ENCODE assay signal across 3 cellular contexts in the genomic region with DNA sequence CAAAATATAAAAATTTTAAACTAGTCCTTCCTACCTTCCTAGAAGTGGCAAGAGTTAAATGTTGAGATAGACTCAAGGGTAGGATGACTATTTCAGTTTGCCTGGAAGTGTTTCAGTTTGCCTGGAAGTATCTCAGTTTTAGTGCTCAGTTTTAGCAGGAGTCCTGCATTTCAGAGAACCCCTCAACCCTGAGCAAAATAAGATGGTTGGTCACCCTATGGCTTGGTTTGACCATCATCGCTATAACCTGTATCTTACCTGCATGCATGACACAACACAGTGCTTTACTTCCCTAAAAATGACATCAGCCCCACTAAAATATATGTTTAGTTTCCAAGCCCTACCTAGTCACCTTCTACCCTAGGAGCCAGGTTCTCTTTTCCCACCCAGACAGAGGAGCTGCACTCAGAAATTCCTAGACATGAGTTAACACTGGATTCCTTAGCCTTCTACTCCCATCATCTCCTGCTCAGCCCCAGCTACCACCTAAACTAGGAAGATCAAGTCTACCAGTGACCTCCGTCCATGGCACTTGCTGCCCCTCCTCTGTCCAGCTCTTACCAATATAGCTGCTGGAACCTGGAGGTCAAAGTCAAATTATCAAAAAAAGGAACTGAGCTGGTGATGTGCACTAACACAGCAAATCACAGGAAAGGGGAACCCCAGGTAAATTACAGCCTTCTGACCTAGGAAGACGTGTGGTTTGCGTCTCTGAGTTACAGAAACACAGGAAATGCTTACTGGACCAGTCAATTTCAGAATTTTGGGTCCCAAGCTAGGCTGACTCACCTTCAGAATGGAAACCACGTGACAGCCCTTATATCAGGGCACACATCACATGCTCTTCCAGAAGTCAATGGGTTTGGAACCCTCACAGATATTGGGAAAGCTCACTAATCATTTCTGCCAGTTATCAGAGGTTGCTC.
TF ChIP-seq lines count a peak whose summit lies in the region.

No MANE protein-coding gene starts in this region.

TF ChIP-seq in Ishikawa, 13 proteins besides CTCF, POLR2A, EP300 and RAD21:
- TF ChIP-seq, protein P1, sequence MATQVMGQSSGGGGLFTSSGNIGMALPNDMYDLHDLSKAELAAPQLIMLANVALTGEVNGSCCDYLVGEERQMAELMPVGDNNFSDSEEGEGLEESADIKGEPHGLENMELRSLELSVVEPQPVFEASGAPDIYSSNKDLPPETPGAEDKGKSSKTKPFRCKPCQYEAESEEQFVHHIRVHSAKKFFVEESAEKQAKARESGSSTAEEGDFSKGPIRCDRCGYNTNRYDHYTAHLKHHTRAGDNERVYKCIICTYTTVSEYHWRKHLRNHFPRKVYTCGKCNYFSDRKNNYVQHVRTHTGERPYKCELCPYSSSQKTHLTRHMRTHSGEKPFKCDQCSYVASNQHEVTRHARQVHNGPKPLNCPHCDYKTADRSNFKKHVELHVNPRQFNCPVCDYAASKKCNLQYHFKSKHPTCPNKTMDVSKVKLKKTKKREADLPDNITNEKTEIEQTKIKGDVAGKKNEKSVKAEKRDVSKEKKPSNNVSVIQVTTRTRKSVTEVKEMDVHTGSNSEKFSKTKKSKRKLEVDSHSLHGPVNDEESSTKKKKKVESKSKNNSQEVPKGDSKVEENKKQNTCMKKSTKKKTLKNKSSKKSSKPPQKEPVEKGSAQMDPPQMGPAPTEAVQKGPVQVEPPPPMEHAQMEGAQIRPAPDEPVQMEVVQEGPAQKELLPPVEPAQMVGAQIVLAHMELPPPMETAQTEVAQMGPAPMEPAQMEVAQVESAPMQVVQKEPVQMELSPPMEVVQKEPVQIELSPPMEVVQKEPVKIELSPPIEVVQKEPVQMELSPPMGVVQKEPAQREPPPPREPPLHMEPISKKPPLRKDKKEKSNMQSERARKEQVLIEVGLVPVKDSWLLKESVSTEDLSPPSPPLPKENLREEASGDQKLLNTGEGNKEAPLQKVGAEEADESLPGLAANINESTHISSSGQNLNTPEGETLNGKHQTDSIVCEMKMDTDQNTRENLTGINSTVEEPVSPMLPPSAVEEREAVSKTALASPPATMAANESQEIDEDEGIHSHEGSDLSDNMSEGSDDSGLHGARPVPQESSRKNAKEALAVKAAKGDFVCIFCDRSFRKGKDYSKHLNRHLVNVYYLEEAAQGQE (IDR thresholded peaks at IDR 0.05; ENCODE audit: low read depth), result no peak
- TF ChIP-seq, protein P2, sequence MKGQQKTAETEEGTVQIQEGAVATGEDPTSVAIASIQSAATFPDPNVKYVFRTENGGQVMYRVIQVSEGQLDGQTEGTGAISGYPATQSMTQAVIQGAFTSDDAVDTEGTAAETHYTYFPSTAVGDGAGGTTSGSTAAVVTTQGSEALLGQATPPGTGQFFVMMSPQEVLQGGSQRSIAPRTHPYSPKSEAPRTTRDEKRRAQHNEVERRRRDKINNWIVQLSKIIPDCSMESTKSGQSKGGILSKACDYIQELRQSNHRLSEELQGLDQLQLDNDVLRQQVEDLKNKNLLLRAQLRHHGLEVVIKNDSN (IDR thresholded peaks at IDR 0.05), result peak; percentile 43
TF ChIP-seq in Ishikawa: peak in this region for 1.

TF ChIP-seq in H1, 55 proteins besides CTCF, POLR2A, EP300 and RAD21:
- TF ChIP-seq, protein P3, sequence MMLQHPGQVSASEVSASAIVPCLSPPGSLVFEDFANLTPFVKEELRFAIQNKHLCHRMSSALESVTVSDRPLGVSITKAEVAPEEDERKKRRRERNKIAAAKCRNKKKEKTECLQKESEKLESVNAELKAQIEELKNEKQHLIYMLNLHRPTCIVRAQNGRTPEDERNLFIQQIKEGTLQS (IDR thresholded peaks at IDR 0.05; ENCODE audit: insufficient read depth, low read depth, low read length), result no peak
- TF ChIP-seq HDAC2 (IDR thresholded peaks at IDR 0.05; ENCODE audit: borderline replicate concordance in 1 of 2, low read depth in 2 of 2, low read length in 2 of 2) (no peak), SUZ12 (IDR thresholded peaks at IDR 0.05; ENCODE audit: low read length) (no peak), SAP30 (IDR thresholded peaks at IDR 0.05; ENCODE audit: insufficient read depth, insufficient replicate concordance, low read length) (no peak), GABPA (IDR thresholded peaks at IDR 0.05; ENCODE audit: borderline replicate concordance, insufficient read depth, low read length) (no peak)

TF ChIP-seq in WTC11, 78 proteins besides CTCF, POLR2A, EP300 and RAD21:
- TF ChIP-seq ZNF416 (CRISPR knock-in tag; IDR thresholded peaks at IDR 0.05) (no peak), NR1H2 (CRISPR knock-in tag; IDR thresholded peaks at IDR 0.05) (no peak), GABPB1 (CRISPR knock-in tag; IDR thresholded peaks at IDR 0.05) (no peak), NR2C2 (CRISPR knock-in tag; IDR thresholded peaks at IDR 0.05) (no peak), ZNF121 (CRISPR knock-in tag; IDR thresholded peaks at IDR 0.05) (no peak), ZNF232 (CRISPR knock-in tag; IDR thresholded peaks at IDR 0.05) (no peak), ATF1 (CRISPR knock-in tag; IDR thresholded peaks at IDR 0.05) (no peak), CBFB (CRISPR knock-in tag; IDR thresholded peaks at IDR 0.05; ENCODE audit: low read depth) (no peak), TEAD4 (CRISPR knock-in tag; IDR thresholded peaks at IDR 0.05) (no peak), JUN (CRISPR knock-in tag; IDR thresholded peaks at IDR 0.05) (no peak)
- TF ChIP-seq, protein P4, sequence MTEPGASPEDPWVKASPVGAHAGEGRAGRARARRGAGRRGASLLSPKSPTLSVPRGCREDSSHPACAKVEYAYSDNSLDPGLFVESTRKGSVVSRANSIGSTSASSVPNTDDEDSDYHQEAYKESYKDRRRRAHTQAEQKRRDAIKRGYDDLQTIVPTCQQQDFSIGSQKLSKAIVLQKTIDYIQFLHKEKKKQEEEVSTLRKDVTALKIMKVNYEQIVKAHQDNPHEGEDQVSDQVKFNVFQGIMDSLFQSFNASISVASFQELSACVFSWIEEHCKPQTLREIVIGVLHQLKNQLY (CRISPR knock-in tag; IDR thresholded peaks at IDR 0.05), result no peak
- TF ChIP-seq, protein P5, sequence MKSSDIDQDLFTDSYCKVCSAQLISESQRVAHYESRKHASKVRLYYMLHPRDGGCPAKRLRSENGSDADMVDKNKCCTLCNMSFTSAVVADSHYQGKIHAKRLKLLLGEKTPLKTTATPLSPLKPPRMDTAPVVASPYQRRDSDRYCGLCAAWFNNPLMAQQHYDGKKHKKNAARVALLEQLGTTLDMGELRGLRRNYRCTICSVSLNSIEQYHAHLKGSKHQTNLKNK (CRISPR knock-in tag; IDR thresholded peaks at IDR 0.05), result no peak
- TF ChIP-seq, protein P6, sequence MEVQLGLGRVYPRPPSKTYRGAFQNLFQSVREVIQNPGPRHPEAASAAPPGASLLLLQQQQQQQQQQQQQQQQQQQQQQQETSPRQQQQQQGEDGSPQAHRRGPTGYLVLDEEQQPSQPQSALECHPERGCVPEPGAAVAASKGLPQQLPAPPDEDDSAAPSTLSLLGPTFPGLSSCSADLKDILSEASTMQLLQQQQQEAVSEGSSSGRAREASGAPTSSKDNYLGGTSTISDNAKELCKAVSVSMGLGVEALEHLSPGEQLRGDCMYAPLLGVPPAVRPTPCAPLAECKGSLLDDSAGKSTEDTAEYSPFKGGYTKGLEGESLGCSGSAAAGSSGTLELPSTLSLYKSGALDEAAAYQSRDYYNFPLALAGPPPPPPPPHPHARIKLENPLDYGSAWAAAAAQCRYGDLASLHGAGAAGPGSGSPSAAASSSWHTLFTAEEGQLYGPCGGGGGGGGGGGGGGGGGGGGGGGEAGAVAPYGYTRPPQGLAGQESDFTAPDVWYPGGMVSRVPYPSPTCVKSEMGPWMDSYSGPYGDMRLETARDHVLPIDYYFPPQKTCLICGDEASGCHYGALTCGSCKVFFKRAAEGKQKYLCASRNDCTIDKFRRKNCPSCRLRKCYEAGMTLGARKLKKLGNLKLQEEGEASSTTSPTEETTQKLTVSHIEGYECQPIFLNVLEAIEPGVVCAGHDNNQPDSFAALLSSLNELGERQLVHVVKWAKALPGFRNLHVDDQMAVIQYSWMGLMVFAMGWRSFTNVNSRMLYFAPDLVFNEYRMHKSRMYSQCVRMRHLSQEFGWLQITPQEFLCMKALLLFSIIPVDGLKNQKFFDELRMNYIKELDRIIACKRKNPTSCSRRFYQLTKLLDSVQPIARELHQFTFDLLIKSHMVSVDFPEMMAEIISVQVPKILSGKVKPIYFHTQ (CRISPR knock-in tag; IDR thresholded peaks at IDR 0.05), result no peak
- TF ChIP-seq, protein P7, sequence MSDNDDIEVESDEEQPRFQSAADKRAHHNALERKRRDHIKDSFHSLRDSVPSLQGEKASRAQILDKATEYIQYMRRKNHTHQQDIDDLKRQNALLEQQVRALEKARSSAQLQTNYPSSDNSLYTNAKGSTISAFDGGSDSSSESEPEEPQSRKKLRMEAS (CRISPR knock-in tag; IDR thresholded peaks at IDR 0.05), result no peak; the same call in 1 of the 2 replicates
- TF ChIP-seq, protein P8, sequence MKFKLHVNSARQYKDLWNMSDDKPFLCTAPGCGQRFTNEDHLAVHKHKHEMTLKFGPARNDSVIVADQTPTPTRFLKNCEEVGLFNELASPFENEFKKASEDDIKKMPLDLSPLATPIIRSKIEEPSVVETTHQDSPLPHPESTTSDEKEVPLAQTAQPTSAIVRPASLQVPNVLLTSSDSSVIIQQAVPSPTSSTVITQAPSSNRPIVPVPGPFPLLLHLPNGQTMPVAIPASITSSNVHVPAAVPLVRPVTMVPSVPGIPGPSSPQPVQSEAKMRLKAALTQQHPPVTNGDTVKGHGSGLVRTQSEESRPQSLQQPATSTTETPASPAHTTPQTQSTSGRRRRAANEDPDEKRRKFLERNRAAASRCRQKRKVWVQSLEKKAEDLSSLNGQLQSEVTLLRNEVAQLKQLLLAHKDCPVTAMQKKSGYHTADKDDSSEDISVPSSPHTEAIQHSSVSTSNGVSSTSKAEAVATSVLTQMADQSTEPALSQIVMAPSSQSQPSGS (CRISPR knock-in tag; IDR thresholded peaks at IDR 0.05; ENCODE audit: borderline replicate concordance, low read depth), result no peak
- TF ChIP-seq, protein P9, sequence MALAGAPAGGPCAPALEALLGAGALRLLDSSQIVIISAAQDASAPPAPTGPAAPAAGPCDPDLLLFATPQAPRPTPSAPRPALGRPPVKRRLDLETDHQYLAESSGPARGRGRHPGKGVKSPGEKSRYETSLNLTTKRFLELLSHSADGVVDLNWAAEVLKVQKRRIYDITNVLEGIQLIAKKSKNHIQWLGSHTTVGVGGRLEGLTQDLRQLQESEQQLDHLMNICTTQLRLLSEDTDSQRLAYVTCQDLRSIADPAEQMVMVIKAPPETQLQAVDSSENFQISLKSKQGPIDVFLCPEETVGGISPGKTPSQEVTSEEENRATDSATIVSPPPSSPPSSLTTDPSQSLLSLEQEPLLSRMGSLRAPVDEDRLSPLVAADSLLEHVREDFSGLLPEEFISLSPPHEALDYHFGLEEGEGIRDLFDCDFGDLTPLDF (CRISPR knock-in tag; IDR thresholded peaks at IDR 0.05), result no peak
- TF ChIP-seq, protein P10, sequence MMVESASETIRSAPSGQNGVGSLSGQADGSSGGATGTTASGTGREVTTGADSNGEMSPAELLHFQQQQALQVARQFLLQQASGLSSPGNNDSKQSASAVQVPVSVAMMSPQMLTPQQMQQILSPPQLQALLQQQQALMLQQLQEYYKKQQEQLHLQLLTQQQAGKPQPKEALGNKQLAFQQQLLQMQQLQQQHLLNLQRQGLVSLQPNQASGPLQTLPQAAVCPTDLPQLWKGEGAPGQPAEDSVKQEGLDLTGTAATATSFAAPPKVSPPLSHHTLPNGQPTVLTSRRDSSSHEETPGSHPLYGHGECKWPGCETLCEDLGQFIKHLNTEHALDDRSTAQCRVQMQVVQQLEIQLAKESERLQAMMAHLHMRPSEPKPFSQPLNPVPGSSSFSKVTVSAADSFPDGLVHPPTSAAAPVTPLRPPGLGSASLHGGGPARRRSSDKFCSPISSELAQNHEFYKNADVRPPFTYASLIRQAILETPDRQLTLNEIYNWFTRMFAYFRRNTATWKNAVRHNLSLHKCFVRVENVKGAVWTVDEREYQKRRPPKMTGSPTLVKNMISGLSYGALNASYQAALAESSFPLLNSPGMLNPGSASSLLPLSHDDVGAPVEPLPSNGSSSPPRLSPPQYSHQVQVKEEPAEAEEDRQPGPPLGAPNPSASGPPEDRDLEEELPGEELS (CRISPR knock-in tag; IDR thresholded peaks at IDR 0.05), result no peak
